Comparison of ENCODE assay signal across 2 cellular contexts in genomic region chr7:49695971-49696370, GRCh38.
A peak's percentile ranks its signal among the peaks of the same experiment; 100 is the strongest.
TF ChIP-seq lines count a peak whose summit lies in the region.

No MANE protein-coding gene starts in this region.

TF ChIP-seq in HepG2, 621 proteins besides CTCF, POLR2A, EP300 and RAD21 (continued from another document):
- TF ChIP-seq BCL6 (CRISPR knock-in tag; IDR thresholded peaks at IDR 0.05), result no peak
- TF ChIP-seq GLI4 (CRISPR knock-in tag; IDR thresholded peaks at IDR 0.05; ENCODE audit: borderline replicate concordance), result no peak
- no peak for TF ChIP-seq PHF21A (CRISPR knock-in tag; IDR thresholded peaks at IDR 0.05)
- peak; percentile 88 to 93 for TF ChIP-seq MAFK (conservative IDR thresholded peaks at IDR 0.05 in 1 of 2, IDR thresholded peaks at IDR 0.05 in 1 of 2; ENCODE audit: low read length in 2 of 2)

TF ChIP-seq in K562, 482 proteins besides CTCF, POLR2A, EP300 and RAD21 (continued from another document):
- peak; percentile 46 for TF ChIP-seq MAFK (IDR thresholded peaks at IDR 0.05; ENCODE audit: low read length)
- TF ChIP-seq SP2 (IDR thresholded peaks at IDR 0.05; ENCODE audit: extremely low read depth, low read depth, low read length, poor library complexity, severe bottlenecking), result no peak
- no peak for TF ChIP-seq PPARD (CRISPR knock-in tag; IDR thresholded peaks at IDR 0.05)
- TF ChIP-seq MCM3 (IDR thresholded peaks at IDR 0.05), result no peak
- TF ChIP-seq ZNF780A (CRISPR knock-in tag; IDR thresholded peaks at IDR 0.05), result no peak
- peak; percentile 44; the same call in 1 of the 2 replicates for TF ChIP-seq ZNF316 (IDR thresholded peaks at IDR 0.05)
- no peak for TF ChIP-seq GTF2A2 (tag; IDR thresholded peaks at IDR 0.05)
- no peak for TF ChIP-seq ZNF655 (CRISPR knock-in tag; IDR thresholded peaks at IDR 0.05)
- TF ChIP-seq MAFG (tag; conservative IDR thresholded peaks at IDR 0.05), result peak; percentile 41; the same call in 1 of the 2 replicates
- no peak for TF ChIP-seq PHB2 (IDR thresholded peaks at IDR 0.05; ENCODE audit: low read depth)
- peak; percentile 15; the same call in 1 of the 2 replicates for TF ChIP-seq C11orf30 (IDR thresholded peaks at IDR 0.05; ENCODE audit: low read depth)
